Comparison of ENCODE assay signal across 11 cellular contexts in the genomic region with DNA sequence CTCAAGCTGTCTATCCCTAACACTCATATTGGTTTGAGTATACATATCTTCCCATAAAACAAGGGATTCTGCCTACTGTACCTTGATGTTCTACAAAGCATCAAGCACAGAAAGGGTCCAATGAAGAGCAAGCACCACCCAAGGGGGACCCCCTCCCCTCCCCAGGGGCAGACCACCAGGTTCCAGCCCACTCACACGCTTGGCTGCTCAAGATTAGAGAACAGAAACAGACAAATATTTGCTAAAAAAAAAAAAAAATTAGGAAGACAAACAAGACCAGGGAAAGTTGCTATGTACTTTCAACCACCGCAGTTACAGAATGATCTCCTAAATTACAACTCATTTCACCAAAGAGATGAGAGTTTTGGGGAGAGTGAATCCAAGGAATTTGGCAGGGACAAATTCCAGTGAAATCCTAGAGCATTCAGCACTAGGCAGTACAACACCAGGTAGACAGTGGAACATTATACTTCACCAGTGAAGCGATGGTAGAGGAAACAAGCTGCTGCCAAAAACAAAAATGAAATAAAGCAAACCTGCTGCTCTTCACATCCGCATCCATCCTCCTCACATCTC. TPM values are rescaled to one million over a fixed set of nuclear protein-coding genes. Genes with fewer than 3 reads are reported as not detected.
A peak's percentile ranks its signal among the peaks of the same experiment; 100 is the strongest.
DNase-seq lines count a peak whose midpoint lies in the region; ATAC-seq and TF ChIP-seq lines count a peak whose summit lies in the region.
"Had no signal": no experiment of that assay in that cellular context is flagged by ENCODE, and none has a peak within 500 bp of the region (broad histone marks: within the 10 kb centered on the region; RNA-seq: fewer than 3 reads in every experiment).

No MANE protein-coding gene starts in this region.

- H3K27ac Mint-ChIP-seq in dendritic cell treated with granulocyte-macrophage colony-stimulating factor and Interleukin-4, amounts not matched to agents 40 ng/mL and 50 ng/mL, for 4 days: peak overlapping the region; percentile 91

- H3K36me3 ChIP-seq in left lung: no peaks in the 10 kb centered on the region

- intact Hi-C loops in dendritic cell treated with granulocyte-macrophage colony-stimulating factor and Interleukin-4, amounts not matched to agents 40 ng/mL and 50 ng/mL, for 4 days (cut with micrococcal nuclease): loop anchor here (5.0 kb wide), 2 partner anchors 329 to 1016 kb away; a partner anchor contains a TSS
- intact Hi-C loops in left lung (cut with DNase I): no loop called here

- no peaks in the 10 kb centered on the region for H3K9me3 Mint-ChIP-seq in dendritic cell treated with granulocyte-macrophage colony-stimulating factor and Interleukin-4, amounts not matched to agents 40 ng/mL and 50 ng/mL, for 4 days
- H3K9me3 Mint-ChIP-seq: naive thymus-derived CD8-positive, alpha-beta T cell had no signal

- peak; percentile 24 for ATAC-seq in GM18519 (IDR thresholded peaks at IDR 0.05; ENCODE audit: low FRiP score, unreplicated experiment)
- peak; percentile 29 for ATAC-seq in HG03066 (IDR thresholded peaks at IDR 0.05; ENCODE audit: low read depth, unreplicated experiment)
- ATAC-seq in left lung: no peak
- ATAC-seq: naive thymus-derived CD8-positive, alpha-beta T cell had no signal

- H3K27me3 ChIP-seq in left lung: no peaks in the 10 kb centered on the region

- peaks cover 38 to 92% of the 10 kb centered on the region in 2 donors for H3K4me1 ChIP-seq in left lung

- H3K4me3 ChIP-seq in foreskin fibroblast (ENCODE audit: low read depth in 1 of 2, low read length in 2 of 2) (no peak overlapping the region), left lung (no peak overlapping the region)

- DNase-seq in foreskin fibroblast: no peak
- no peak for DNase-seq in left lung
- DNase-seq in activated gamma-delta T cell treated with Interleukin-2 at 50 U/mL for 16 hours: no peak
- DNase-seq in activated CD4-positive, CD25-positive, alpha-beta regulatory T cell treated with anti-CD3 and anti-CD28 coated beads, Interleukin-2, amount 50 U/mL, for 72 hours: no peak
- DNase-seq: DMS 273 treated with DMSO at 0.1 percent for 48 hours; hippocampal formation; naive thymus-derived CD8-positive, alpha-beta T cell had no signal

- peaks cover 88% of the 10 kb centered on the region for H3K4me1 Mint-ChIP-seq in dendritic cell treated with granulocyte-macrophage colony-stimulating factor and Interleukin-4, amounts not matched to agents 40 ng/mL and 50 ng/mL, for 4 days (ENCODE audit: low read depth)

- H3K4me3 Mint-ChIP-seq in dendritic cell treated with granulocyte-macrophage colony-stimulating factor and Interleukin-4, amounts not matched to agents 40 ng/mL and 50 ng/mL, for 4 days: no peak overlapping the region

- TF ChIP-seq CTCF in C4-2B (conservative IDR thresholded peaks at IDR 0.05) (no peak), foreskin fibroblast (IDR thresholded peaks at IDR 0.05; ENCODE audit: low read depth, low read length) (no peak), left lung (IDR thresholded peaks at IDR 0.05) (no peak)

- H3K9me3 ChIP-seq in left lung: no peaks in the 10 kb centered on the region

- H3K27ac ChIP-seq in C4-2B (peak overlapping the region; percentile 36), left lung (peak overlapping the region in 1 of 2 donors; percentile 38)

- H3K36me3 Mint-ChIP-seq in dendritic cell treated with granulocyte-macrophage colony-stimulating factor and Interleukin-4, amounts not matched to agents 40 ng/mL and 50 ng/mL, for 4 days (ENCODE audit: low read depth): peaks cover 5% of the 10 kb centered on the region
- H3K36me3 Mint-ChIP-seq: naive thymus-derived CD8-positive, alpha-beta T cell had no signal

- no peaks in the 10 kb centered on the region for H3K27me3 Mint-ChIP-seq in dendritic cell treated with granulocyte-macrophage colony-stimulating factor and Interleukin-4, amounts not matched to agents 40 ng/mL and 50 ng/mL, for 4 days
- H3K27me3 Mint-ChIP-seq: naive thymus-derived CD8-positive, alpha-beta T cell had no signal

RNA-seq across cellular contexts. Expression of a gene that starts 17.0 kb away (rescaled TPM):
- 10 to 100 TPM; 42.7 to 56.0 TPM for total RNA-seq in left lung
